Comparison of ENCODE assay signal across 14 cellular contexts in the genomic region with DNA sequence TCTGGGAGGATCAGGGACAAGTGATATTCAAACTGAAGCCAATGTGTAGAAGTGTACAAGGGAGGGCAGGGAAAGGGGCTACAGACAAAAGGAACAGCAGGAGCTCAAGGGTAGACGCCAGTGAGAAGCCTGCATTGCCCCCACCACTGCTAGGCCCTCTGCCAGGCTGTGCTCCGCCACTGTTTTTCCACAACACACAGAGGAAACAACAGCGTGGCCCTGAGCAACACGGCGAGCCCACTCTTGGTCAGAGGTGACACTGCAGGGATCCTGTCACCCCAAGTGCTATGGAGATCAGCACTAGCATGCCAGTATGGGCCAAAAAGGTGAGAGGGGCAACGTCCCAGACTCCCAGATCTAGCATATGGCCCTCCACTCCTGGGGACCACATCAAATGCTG. TPM values are rescaled to one million over a fixed set of nuclear protein-coding genes. Genes with fewer than 3 reads are reported as not detected.
DNase-seq lines count a peak whose midpoint lies in the region; ATAC-seq and TF ChIP-seq lines count a peak whose summit lies in the region.
"Had no signal": no experiment of that assay in that cellular context is flagged by ENCODE, and none has a peak within 500 bp of the region (broad histone marks: within the 10 kb centered on the region; RNA-seq: fewer than 3 reads in every experiment).

No MANE protein-coding gene starts in this region.

- H3K36me3 Mint-ChIP-seq in Caco-2 (ENCODE audit: insufficient read depth, unreplicated experiment) (no peaks in the 10 kb centered on the region), WTC11 (no peaks in the 10 kb centered on the region; the same call in 1 of the 2 replicates)
- H3K36me3 Mint-ChIP-seq: activated naive CD8-positive, alpha-beta T cell had no signal

- H3K27me3 Mint-ChIP-seq in Caco-2 (ENCODE audit: insufficient read depth, unreplicated experiment) (no peaks in the 10 kb centered on the region), WTC11 (ENCODE audit: low read depth) (no peaks in the 10 kb centered on the region)
- H3K27me3 Mint-ChIP-seq: activated naive CD8-positive, alpha-beta T cell had no signal

- no peak for TF ChIP-seq POLR2A in esophagus muscularis mucosa (IDR thresholded peaks at IDR 0.05; ENCODE audit: low read depth)

- peaks cover 40% of the 10 kb centered on the region for H3K4me1 Mint-ChIP-seq in Caco-2 (ENCODE audit: low read depth, unreplicated experiment)
- peaks cover 30% of the 10 kb centered on the region for H3K4me1 Mint-ChIP-seq in WTC11

- no peak overlapping the region for H4K8ac ChIP-seq in trophoblast cell (ENCODE audit: low read depth, low read length)

- H2BK5ac ChIP-seq in trophoblast cell (ENCODE audit: low read depth, low read length, poor library complexity) = peak overlapping the region; percentile 80

- H3K14ac ChIP-seq in trophoblast cell (ENCODE audit: low read length) = peak overlapping the region; percentile 10

- H3K27ac Mint-ChIP-seq in Caco-2 (ENCODE audit: unreplicated experiment) = peak overlapping the region; percentile 97
- H3K27ac Mint-ChIP-seq in WTC11 = peak overlapping the region; percentile 93; the same call in 1 of the 2 replicates

- H3K18ac ChIP-seq in trophoblast cell (ENCODE audit: low read length) = peak overlapping the region; percentile 76

- H3K79me1 ChIP-seq in trophoblast cell (ENCODE audit: low read length) = peaks cover 43% of the 10 kb centered on the region

- H3K4me2 ChIP-seq in trophoblast cell (ENCODE audit: low read length) = no peak overlapping the region
- H3K4me2 ChIP-seq: KMS-11 had no signal

- DNase-seq in Caco-2 = no peak
- no peak for DNase-seq in WTC11 (ENCODE audit: low spot score)
- no peak for DNase-seq in esophagus muscularis mucosa (ENCODE audit: extremely low spot score)
- peak in 1 of 2 donors; percentile 9 for DNase-seq in trophoblast cell
- no peak for DNase-seq in SHP77 treated with DMSO at 0.1 percent for 48 hours (lab: John Stamatoyannopoulos, UW)
- DNase-seq: NCI-H446; stimulated activated CD4-positive, alpha-beta T cell treated with anti-CD3 and anti-CD28 coated beads, Interleukin-4, amount 100 ng/mL, for 1 hour had no signal

- H3K4me3 ChIP-seq in Caco-2 (ENCODE audit: low read depth, low read length) (no peak overlapping the region), esophagus muscularis mucosa (no peak overlapping the region), trophoblast cell (ENCODE audit: low read depth, low read length) (no peak overlapping the region)
- H3K4me3 ChIP-seq: SJCRH30, thoracic aorta had no signal

- H3K4me3 Mint-ChIP-seq in Caco-2 (ENCODE audit: unreplicated experiment) (no peak overlapping the region), WTC11 (no peak overlapping the region)
- H3K4me3 Mint-ChIP-seq: activated naive CD8-positive, alpha-beta T cell had no signal

- no peak for TF ChIP-seq CTCF in Caco-2 (IDR thresholded peaks at IDR 0.05; ENCODE audit: insufficient read depth in 1 of 2, low read depth in 1 of 2, low read length in 1 of 2, severe bottlenecking in 1 of 2, unreplicated experiment in 1 of 2)
- no peak for TF ChIP-seq CTCF in WTC11 (IDR thresholded peaks at IDR 0.05)
- TF ChIP-seq CTCF in esophagus muscularis mucosa (IDR thresholded peaks at IDR 0.05) = no peak

- H3K23ac ChIP-seq in trophoblast cell (ENCODE audit: low read length) = no peak overlapping the region

- no peak overlapping the region for H2AFZ ChIP-seq in trophoblast cell (ENCODE audit: insufficient read depth, low read length, poor library complexity)

- POLR2A ChIA-PET in Caco-2 (lab: Charles Lee) = no interaction called here
- POLR2A ChIA-PET in WTC11 (lab: Charles Lee) = no interaction called here

- H3K27me3 ChIP-seq in Caco-2 (replicated peaks; ENCODE audit: control insufficient read depth, insufficient read depth, low read length) (no peaks in the 10 kb centered on the region), esophagus muscularis mucosa (no peaks in the 10 kb centered on the region), trophoblast cell (ENCODE audit: insufficient read depth, low read length) (no peaks in the 10 kb centered on the region)
- H3K27me3 ChIP-seq: SJCRH30 had no signal

- peak overlapping the region in 3 of 4 donors; percentile 59 to 74 (median 72) for H3K27ac ChIP-seq in esophagus muscularis mucosa (replicated peaks in 1 of 4)
- peak overlapping the region; percentile 94 for H3K27ac ChIP-seq in trophoblast cell (ENCODE audit: low read depth, low read length)
- H3K27ac ChIP-seq: KMS-11 had no signal

- CTCF ChIA-PET in Caco-2 (lab: Charles Lee) (interaction anchor here (0.7 to 4.1 kb wide), 4 partner anchors 8 to 23 kb away, joined by 4 to 53 read pairs (median 8); partner anchors contain the start of gene MYO18A), WTC11 (lab: Charles Lee) (interaction anchor here (1.0 to 13.1 kb wide), 4 partner anchors 8 to 213 kb away, joined by 4 to 464 read pairs (median 8); partner anchors contain the start of gene MYO18A)

- H2BK120ac ChIP-seq in trophoblast cell (ENCODE audit: insufficient read depth, low read length, poor library complexity) = peak overlapping the region; percentile 9

- TF ChIP-seq EP300 in esophagus muscularis mucosa (IDR thresholded peaks at IDR 0.05) = no peak

- no TSS peak for BruUV-seq in Caco-2 (replicated peaks; lab: Mats Ljungman, UMichigan)

- H3K36me3 ChIP-seq in Caco-2 (ENCODE audit: control insufficient read depth, insufficient read depth, low read length) (peaks cover 2% of the 10 kb centered on the region; the same call in 1 of the 2 replicates), esophagus muscularis mucosa (no peaks in the 10 kb centered on the region), trophoblast cell (ENCODE audit: control insufficient read depth in 1 of 2, insufficient read depth in 2 of 2, low read length in 2 of 2) (no peaks in the 10 kb centered on the region)
- H3K36me3 ChIP-seq: SJCRH30, thoracic aorta had no signal

- H3K9ac ChIP-seq in trophoblast cell (ENCODE audit: low read length) = no peak overlapping the region
- H3K9ac ChIP-seq: KMS-11 had no signal

- peak overlapping the region; percentile 44 for H2BK12ac ChIP-seq in trophoblast cell (ENCODE audit: low read length)

- H4K12ac ChIP-seq in trophoblast cell (ENCODE audit: low read depth, low read length) = no peak overlapping the region

- H3K4ac ChIP-seq in trophoblast cell (ENCODE audit: low read depth, low read length) = peak overlapping the region; percentile 3

- no peaks in the 10 kb centered on the region for H3K9me3 Mint-ChIP-seq in Caco-2 (ENCODE audit: unreplicated experiment)
- H3K9me3 Mint-ChIP-seq in WTC11 = no peaks in the 10 kb centered on the region

- H3K9me3 ChIP-seq in Caco-2 (no peaks in the 10 kb centered on the region), esophagus muscularis mucosa (no peaks in the 10 kb centered on the region), trophoblast cell (ENCODE audit: insufficient read depth, low read depth, low read length) (no peaks in the 10 kb centered on the region)
- H3K9me3 ChIP-seq: SJCRH30, thoracic aorta had no signal

- H3K79me2 ChIP-seq in trophoblast cell (ENCODE audit: control insufficient read depth, insufficient read depth, low read length, poor library complexity) = peaks cover 14% of the 10 kb centered on the region

- peak overlapping the region; percentile 3 for H2AK5ac ChIP-seq in trophoblast cell (ENCODE audit: low read length)

- ATAC-seq in WTC11 (no peak), HG02970 (IDR thresholded peaks at IDR 0.05; ENCODE audit: low FRiP score, unreplicated experiment) (no peak), GM21381 (IDR thresholded peaks at IDR 0.05; ENCODE audit: unreplicated experiment) (no peak), GM19328 (IDR thresholded peaks at IDR 0.05; ENCODE audit: unreplicated experiment) (no peak)

- H3K4me1 ChIP-seq in Caco-2 (peaks cover 73% of the 10 kb centered on the region), esophagus muscularis mucosa (peaks cover 62 to 77% (median 66%) of the 10 kb centered on the region in 4 donors), trophoblast cell (ENCODE audit: control insufficient read depth in 1 of 2, insufficient read depth in 2 of 2, low read length in 2 of 2) (peaks cover 56 to 62% of the 10 kb centered on the region in 2 experiments)

- H4K91ac ChIP-seq in trophoblast cell (ENCODE audit: low read depth, low read length) = peak overlapping the region; percentile 87

- intact Hi-C loops in Caco-2 (cut with micrococcal nuclease; ENCODE audit: unreplicated experiment) = loop anchor here (5.0 kb wide), 1 partner anchor 204 kb away; the partner anchor contains the start of gene PHF12
- intact Hi-C loops in esophagus muscularis mucosa (cut with DNase I) = no loop called here

- WGBS in esophagus muscularis mucosa = 57% methylated on average over 6 of the region's 6 CpGs
- no CpG with 5 or more reads among the region's 6 CpGs for WGBS in trophoblast cell (ENCODE audit: extremely low coverage, insufficient coverage, insufficient read length)

TF ChIP-seq in WTC11, 78 proteins besides CTCF, POLR2A, EP300 and RAD21:
- no peak for TF ChIP-seq IRF2 (CRISPR knock-in tag; IDR thresholded peaks at IDR 0.05; ENCODE audit: borderline replicate concordance, low read depth)
- TF ChIP-seq JAZF1 (CRISPR knock-in tag; IDR thresholded peaks at IDR 0.05) = no peak
- TF ChIP-seq SMAD3 (CRISPR knock-in tag; IDR thresholded peaks at IDR 0.05; ENCODE audit: borderline replicate concordance) = no peak
- no peak for TF ChIP-seq RORB (CRISPR knock-in tag; IDR thresholded peaks at IDR 0.05)

RNA-seq across cellular contexts. Expression of gene MYO18A, which starts 23.4 kb away (rescaled TPM):
- total RNA-seq in Caco-2 (2022) (47.1 and 55.5 TPM in 2 replicates), WTC11 (2021) (38.5 to 54.9 TPM (median 42.5 TPM) in 3 replicates), esophagus muscularis mucosa (10 to 100 TPM; 46.7 to 82.7 (median 64.6) TPM)
- polyA plus RNA-seq in trophoblast cell (2013) = 15.5 and 16.9 TPM in 2 replicates
